ENCODE assay signal across 8 cellular contexts in genomic region chr6:53410508-53411258, GRCh38.
A peak's percentile ranks its signal among the peaks of the same experiment; 100 is the strongest.
DNase-seq lines count a peak whose midpoint lies in the region; ATAC-seq and TF ChIP-seq lines count a peak whose summit lies in the region.

No MANE protein-coding gene starts in this region.

- TF ChIP-seq POLR2A in tibial nerve (IDR thresholded peaks at IDR 0.05): no peak

- H3K27ac Mint-ChIP-seq in effector memory CD8-positive, alpha-beta T cell: no peak overlapping the region
- H3K27ac Mint-ChIP-seq in natural killer cell treated with Interleukin-12 subunit alpha and Interleukin-12 subunit beta and Interleukin-15 and Interleukin-18, amount 100 ng/mL, for 72 hours: no peak overlapping the region

- WGBS in tibial nerve, 2 donors: 66 to 71% methylated on average over 9 of the region's 9 CpGs

- H3K27ac ChIP-seq in KOPT-K1 (ENCODE audit: low read depth, low read length, poor library complexity, severe bottlenecking): peak overlapping the region; percentile 40
- H3K27ac ChIP-seq in tibial nerve: no peak overlapping the region

- no peak for TF ChIP-seq EP300 in tibial nerve (IDR thresholded peaks at IDR 0.05)

- H3K4me3 Mint-ChIP-seq in effector memory CD8-positive, alpha-beta T cell: no peak overlapping the region
- no peak overlapping the region for H3K4me3 Mint-ChIP-seq in natural killer cell treated with Interleukin-12 subunit alpha and Interleukin-12 subunit beta and Interleukin-15 and Interleukin-18, amount 100 ng/mL, for 72 hours

- no peaks in the 10 kb centered on the region for H3K27me3 Mint-ChIP-seq in effector memory CD8-positive, alpha-beta T cell
- H3K27me3 Mint-ChIP-seq in natural killer cell treated with Interleukin-12 subunit alpha and Interleukin-12 subunit beta and Interleukin-15 and Interleukin-18, amount 100 ng/mL, for 72 hours: no peaks in the 10 kb centered on the region

- H3K4me3 ChIP-seq in GM12865 (ENCODE audit: low read depth, low read length) (no peak overlapping the region), tibial nerve (no peak overlapping the region)

- no peaks in the 10 kb centered on the region for H3K9me3 Mint-ChIP-seq in effector memory CD8-positive, alpha-beta T cell
- no peaks in the 10 kb centered on the region for H3K9me3 Mint-ChIP-seq in natural killer cell treated with Interleukin-12 subunit alpha and Interleukin-12 subunit beta and Interleukin-15 and Interleukin-18, amount 100 ng/mL, for 72 hours

- peaks cover 4% of the 10 kb centered on the region in 2 donors for H3K4me1 Mint-ChIP-seq in effector memory CD8-positive, alpha-beta T cell (ENCODE audit: low read depth in 2 of 2)
- no peaks in the 10 kb centered on the region for H3K4me1 Mint-ChIP-seq in natural killer cell treated with Interleukin-12 subunit alpha and Interleukin-12 subunit beta and Interleukin-15 and Interleukin-18, amount 100 ng/mL, for 72 hours (ENCODE audit: low read depth in 2 of 2)

- ATAC-seq in GM21723 (IDR thresholded peaks at IDR 0.05; ENCODE audit: unreplicated experiment) (peak; percentile 98), HG02970 (IDR thresholded peaks at IDR 0.05; ENCODE audit: low FRiP score, unreplicated experiment) (no peak)
- peak; percentile 100 for ATAC-seq in effector memory CD8-positive, alpha-beta T cell (replicated peaks)
- ATAC-seq in natural killer cell treated with Interleukin-12 subunit alpha and Interleukin-12 subunit beta and Interleukin-15 and Interleukin-18, amount 100 ng/mL, for 72 hours: peak; percentile 72 to 86

- DNase-seq in GM12865 (ENCODE audit: low read depth): peak; percentile 66
- DNase-seq in activated CD4-positive, alpha-beta T cell treated with anti-CD3 and anti-CD28 coated beads for 24 hours (ENCODE audit: low read depth in 2 of 2): peak; percentile 22 to 25
- peak; percentile 46 to 55 (median 50) for DNase-seq in effector memory CD8-positive, alpha-beta T cell
- peak; percentile 60 for DNase-seq in natural killer cell treated with Interleukin-12 subunit alpha and Interleukin-12 subunit beta and Interleukin-15 and Interleukin-18, amount 100 ng/mL, for 72 hours (ENCODE audit: low spot score)
- DNase-seq in tibial nerve (ENCODE audit: low spot score in 2 of 2): peak in 1 of 2 donors; percentile 33

- no peaks in the 10 kb centered on the region for H3K4me1 ChIP-seq in tibial nerve

- H3K36me3 Mint-ChIP-seq in effector memory CD8-positive, alpha-beta T cell (ENCODE audit: insufficient read depth): no peaks in the 10 kb centered on the region
- no peaks in the 10 kb centered on the region for H3K36me3 Mint-ChIP-seq in natural killer cell treated with Interleukin-12 subunit alpha and Interleukin-12 subunit beta and Interleukin-15 and Interleukin-18, amount 100 ng/mL, for 72 hours

- no peaks in the 10 kb centered on the region for H3K9me3 ChIP-seq in KOPT-K1 (ENCODE audit: insufficient read depth, low read length, poor library complexity, severe bottlenecking)
- H3K9me3 ChIP-seq in tibial nerve: no peaks in the 10 kb centered on the region

- H3K36me3 ChIP-seq in KOPT-K1 (ENCODE audit: insufficient read depth, low read length): no peaks in the 10 kb centered on the region
- no peaks in the 10 kb centered on the region for H3K36me3 ChIP-seq in tibial nerve

- TF ChIP-seq CTCF in GM12865 (IDR thresholded peaks at IDR 0.05; ENCODE audit: insufficient read depth, low read depth, low read length, missing control alignments): peak; percentile 85
- TF ChIP-seq CTCF in tibial nerve (IDR thresholded peaks at IDR 0.05): peak in 3 of 5 experiments; percentile 38 to 59 (median 59)

- H3K27me3 ChIP-seq in tibial nerve: no peaks in the 10 kb centered on the region
